In the genomic region with DNA sequence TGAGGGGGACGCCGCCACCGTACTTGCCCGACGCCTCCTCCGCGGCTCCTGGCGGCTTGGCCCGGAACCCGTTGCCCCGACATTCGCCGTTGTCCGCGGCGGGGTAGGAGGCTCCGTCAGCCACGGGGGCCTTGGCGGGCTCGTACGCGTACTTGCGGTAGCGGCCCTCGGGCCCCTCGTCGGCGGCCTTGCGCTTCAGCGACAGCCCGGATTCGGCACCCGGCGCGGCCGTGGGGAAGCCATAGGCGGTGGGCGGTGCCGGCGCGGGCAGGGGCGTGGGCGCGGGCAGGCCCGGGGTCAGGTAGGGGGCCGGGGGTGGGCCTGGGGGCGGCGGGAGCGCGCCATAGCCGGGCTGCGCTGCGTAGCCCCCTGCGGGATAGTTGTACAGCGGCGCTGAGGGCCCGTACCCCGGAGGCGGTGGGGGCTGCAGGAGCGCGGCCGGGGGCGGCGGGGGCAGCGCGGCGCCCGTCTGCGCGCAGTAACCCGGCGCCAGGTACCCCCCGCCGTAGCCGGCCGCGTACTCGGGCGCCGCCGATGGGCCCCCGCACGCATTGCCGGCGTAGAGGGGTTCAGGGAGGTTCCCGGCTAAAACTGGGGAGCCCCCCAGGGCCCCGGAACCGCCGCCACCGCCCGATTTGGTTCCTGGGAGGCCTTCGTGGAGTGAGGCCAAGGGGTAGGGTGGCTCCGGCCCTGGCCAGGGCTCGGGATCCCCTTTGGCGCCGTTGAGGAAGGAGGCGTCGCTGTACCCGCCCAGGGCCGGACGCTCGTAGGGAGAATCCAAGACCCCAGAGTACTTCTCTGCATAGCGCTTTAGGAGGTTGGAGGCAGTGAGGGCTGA, we compare ENCODE assay signal across 8 cellular contexts. TPM values are rescaled to one million over a fixed set of nuclear protein-coding genes. Genes with fewer than 3 reads are reported as not detected.
DNase-seq lines count a peak whose midpoint lies in the region; ATAC-seq and TF ChIP-seq lines count a peak whose summit lies in the region.

No MANE protein-coding gene starts in this region.

- no peaks in the 10 kb centered on the region for H3K9me3 ChIP-seq in BE2C
- H3K9me3 ChIP-seq in PC-3 (ENCODE audit: low read length) = no peaks in the 10 kb centered on the region
- no peaks in the 10 kb centered on the region for H3K9me3 ChIP-seq in neutrophil

- H4K20me1 ChIP-seq in PC-3 (ENCODE audit: low read length) = no peaks in the 10 kb centered on the region

- H3K27me3 ChIP-seq in BE2C (no peaks in the 10 kb centered on the region), PC-3 (ENCODE audit: low read length) (no peaks in the 10 kb centered on the region), neutrophil (peaks cover 82% of the 10 kb centered on the region)

- H3K9me2 ChIP-seq in PC-3 (replicated peaks; ENCODE audit: low read length) = no peaks in the 10 kb centered on the region

- intact Hi-C loops in PC-3 (cut with micrococcal nuclease) = loop anchor here (2.0 to 10.0 kb wide), 4 partner anchors 139 to 557 kb away; a partner anchor contains a TSS

- no peak for ATAC-seq in PC-3
- ATAC-seq in GM21717 (IDR thresholded peaks at IDR 0.05; ENCODE audit: unreplicated experiment) = no peak

- POLR2A ChIA-PET in PC-3 (lab: Charles Lee; ENCODE audit: unreplicated experiment) = interaction anchor here (1.1 kb wide), 1 partner anchor 10 kb away, joined by 6 read pairs; no protein-coding TSS in a partner anchor

- no peaks in the 10 kb centered on the region for H3F3A ChIP-seq in PC-3 (ENCODE audit: low read length, unreplicated experiment)

- H3K36me3 ChIP-seq in BE2C (no peaks in the 10 kb centered on the region), PC-3 (ENCODE audit: low read depth, low read length) (no peaks in the 10 kb centered on the region), neutrophil (no peaks in the 10 kb centered on the region)

- H3K4me3 ChIP-seq in BE2C (ENCODE audit: low read depth, low read length) = peak overlapping the region; percentile 39
- H3K4me3 ChIP-seq in PC-3 (ENCODE audit: low read length) = peak overlapping the region; percentile 88
- H3K4me3 ChIP-seq in neutrophil (ENCODE audit: low read depth in 1 of 2, low read length in 1 of 2) = peak overlapping the region; percentile 49 to 62

- BruUV-seq in PC-3 (replicated peaks; lab: Mats Ljungman, UMichigan) = no TSS peak

- CTCF ChIA-PET in PC-3 (lab: Charles Lee) = interaction anchor here (0.7 to 2.0 kb wide), 2 partner anchors 54 to 450 kb away, joined by 3 to 4 read pairs; no protein-coding TSS in a partner anchor

- H3K4me1 ChIP-seq in BE2C = no peaks in the 10 kb centered on the region; the same call in 1 of the 2 replicates
- peaks cover 17% of the 10 kb centered on the region; the same call in 1 of the 2 replicates for H3K4me1 ChIP-seq in PC-3 (ENCODE audit: insufficient read depth, low read length)
- peaks cover 15 to 20% of the 10 kb centered on the region in 2 experiments for H3K4me1 ChIP-seq in neutrophil (ENCODE audit: control insufficient read depth in 1 of 2, insufficient read depth in 1 of 2, low read depth in 1 of 2, low read length in 1 of 2)

- H3K27ac ChIP-seq in PC-3 (ENCODE audit: low read length) (peak overlapping the region; percentile 43; the same call in 1 of the 2 replicates), neutrophil (no peak overlapping the region)

- H3K4me2 ChIP-seq in PC-3 (ENCODE audit: low read length) = peak overlapping the region; percentile 83

- H3K9ac ChIP-seq in PC-3 (ENCODE audit: low read length) = peak overlapping the region; percentile 90

- DNase-seq in BE2C (no peak), PC-3 (no peak), OCI-M2 (lab: John Stamatoyannopoulos, UW; ENCODE audit: unreplicated experiment) (no peak), iPS-NIHi7 (ENCODE audit: extremely low spot score) (no peak), C1 segment of cervical spinal cord (lab: John Stamatoyannopoulos, UW) (no peak)
- peak; percentile 29 for DNase-seq in effector CD8-positive, alpha-beta T cell (lab: John Stamatoyannopoulos, UW)

- H3K79me2 ChIP-seq in PC-3 (ENCODE audit: low read length) = peaks cover 25% of the 10 kb centered on the region

- no peak for TF ChIP-seq CTCF in BE2C (IDR thresholded peaks at IDR 0.05; ENCODE audit: low read depth, low read length)
- TF ChIP-seq CTCF in PC-3 (conservative IDR thresholded peaks at IDR 0.05; ENCODE audit: low read depth, low read length) = no peak
- no peak for TF ChIP-seq CTCF in neutrophil (IDR thresholded peaks at IDR 0.05)

- peak overlapping the region; percentile 80 for H2AFZ ChIP-seq in PC-3 (ENCODE audit: low read length)

RNA-seq across cellular contexts. Expression of a gene that starts 26.9 kb away (rescaled TPM):
- polyA plus RNA-seq in BE2C (2012; ENCODE audit: insufficient read depth, insufficient read length, low read depth) = 0.94 TPM
- not detected in 2 replicates for total RNA-seq in PC-3 (2014; rRNA removed)
